In genomic region chr22:44883011-44883421, GRCh38 we compare ENCODE assay signal across 22 cellular contexts.
"Had no signal": no experiment of that assay in that cellular context is flagged by ENCODE, and none has a peak within 500 bp of the region (broad histone marks: within the 10 kb centered on the region; RNA-seq: fewer than 3 reads in every experiment).

No MANE protein-coding gene starts in this region.

- H3K9me3 ChIP-seq: psoas muscle, right atrium auricular region, testis, vagina had no signal

- H3K4me2 ChIP-seq: hepatocyte had no signal

- H2AFZ ChIP-seq: hepatocyte had no signal

- DNase-seq: activated B cell treated with CpG ODN at 0.5 μM for 24 hours; activated CD4-positive, alpha-beta memory T cell treated with anti-CD3 and anti-CD28 coated beads, Interleukin-2, amount 10 ng/mL, durations not matched to agents 7 days and 5 days; activated CD4-positive, alpha-beta T cell treated with anti-CD3 and anti-CD28 coated beads, Interleukin-2, amount 10 ng/mL, durations not matched to agents 24 days and 14 days; cortex of kidney; foreskin keratinocyte; immature natural killer cell; left ventricle myocardium superior; stimulated activated CD8-positive, alpha-beta memory T cell treated with anti-CD3 and anti-CD28 coated beads, Interleukin-4, amount 100 ng/mL, for 48 hours; stimulated activated naive B cell treated with anti-CD40 and anti-IgM and Interleukin-4, amounts not matched to agents 10 μg/mL and 1 μg/mL and 100 μg/mL, for 72 hours; SW 1271; T-helper 17 cell; testis; trophoblast cell had no signal

- H3K36me3 ChIP-seq: right atrium auricular region had no signal

- FAIRE-seq: astrocyte, endometrium had no signal

- H3K4me3 ChIP-seq: hepatocyte, psoas muscle, right atrium auricular region, skin epidermis, testis, vagina had no signal

- H3K4me1 ChIP-seq: foreskin keratinocyte, psoas muscle, right atrium auricular region, testis, vagina had no signal

- ATAC-seq: activated naive CD4-positive, alpha-beta T cell treated with anti-CD3 and anti-CD28 coated beads, Interleukin-2, amount 50 U/mL, for 72 hours; foreskin keratinocyte; left ventricle myocardium superior; natural killer cell treated with Interleukin-12 subunit alpha and Interleukin-12 subunit beta and Interleukin-15 and Interleukin-18, amount 100 ng/mL, for 72 hours; psoas muscle; stimulated activated naive B cell treated with anti-CD40 and anti-IgM and Interleukin-4, amounts not matched to agents 10 μg/mL and 1 μg/mL and 100 μg/mL, for 72 hours; T-helper 17 cell had no signal

- H3K27me3 ChIP-seq: foreskin keratinocyte, hepatocyte, right atrium auricular region, testis, vagina had no signal

- H3K79me2 ChIP-seq: hepatocyte had no signal

- H3K27ac ChIP-seq: foreskin keratinocyte, hepatocyte, psoas muscle, right atrium auricular region, skin epidermis, testis, vagina had no signal
